In the genomic region with DNA sequence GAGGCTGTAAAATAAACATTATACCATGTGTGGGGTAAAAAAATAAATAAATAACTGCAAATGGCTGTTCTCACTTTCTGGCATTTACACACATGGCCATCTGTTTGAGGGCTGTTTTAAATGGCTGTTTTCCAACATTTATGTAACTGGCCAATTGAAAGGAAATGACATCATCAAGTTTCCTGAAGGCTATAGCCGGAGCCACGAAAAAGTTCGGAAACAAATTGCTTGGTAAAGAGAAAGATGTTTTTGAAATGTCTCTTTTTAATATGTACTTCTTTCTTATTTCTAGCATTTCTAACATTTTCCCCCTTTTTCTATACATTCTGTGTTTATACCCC, we compare ENCODE assay signal across 1 cellular context.
TF ChIP-seq lines count a peak whose summit lies in the region.

No MANE protein-coding gene starts in this region.

TF ChIP-seq in HEK293, 187 proteins besides CTCF, POLR2A, EP300 and RAD21 (continued from another document):
- TF ChIP-seq, protein P1, sequence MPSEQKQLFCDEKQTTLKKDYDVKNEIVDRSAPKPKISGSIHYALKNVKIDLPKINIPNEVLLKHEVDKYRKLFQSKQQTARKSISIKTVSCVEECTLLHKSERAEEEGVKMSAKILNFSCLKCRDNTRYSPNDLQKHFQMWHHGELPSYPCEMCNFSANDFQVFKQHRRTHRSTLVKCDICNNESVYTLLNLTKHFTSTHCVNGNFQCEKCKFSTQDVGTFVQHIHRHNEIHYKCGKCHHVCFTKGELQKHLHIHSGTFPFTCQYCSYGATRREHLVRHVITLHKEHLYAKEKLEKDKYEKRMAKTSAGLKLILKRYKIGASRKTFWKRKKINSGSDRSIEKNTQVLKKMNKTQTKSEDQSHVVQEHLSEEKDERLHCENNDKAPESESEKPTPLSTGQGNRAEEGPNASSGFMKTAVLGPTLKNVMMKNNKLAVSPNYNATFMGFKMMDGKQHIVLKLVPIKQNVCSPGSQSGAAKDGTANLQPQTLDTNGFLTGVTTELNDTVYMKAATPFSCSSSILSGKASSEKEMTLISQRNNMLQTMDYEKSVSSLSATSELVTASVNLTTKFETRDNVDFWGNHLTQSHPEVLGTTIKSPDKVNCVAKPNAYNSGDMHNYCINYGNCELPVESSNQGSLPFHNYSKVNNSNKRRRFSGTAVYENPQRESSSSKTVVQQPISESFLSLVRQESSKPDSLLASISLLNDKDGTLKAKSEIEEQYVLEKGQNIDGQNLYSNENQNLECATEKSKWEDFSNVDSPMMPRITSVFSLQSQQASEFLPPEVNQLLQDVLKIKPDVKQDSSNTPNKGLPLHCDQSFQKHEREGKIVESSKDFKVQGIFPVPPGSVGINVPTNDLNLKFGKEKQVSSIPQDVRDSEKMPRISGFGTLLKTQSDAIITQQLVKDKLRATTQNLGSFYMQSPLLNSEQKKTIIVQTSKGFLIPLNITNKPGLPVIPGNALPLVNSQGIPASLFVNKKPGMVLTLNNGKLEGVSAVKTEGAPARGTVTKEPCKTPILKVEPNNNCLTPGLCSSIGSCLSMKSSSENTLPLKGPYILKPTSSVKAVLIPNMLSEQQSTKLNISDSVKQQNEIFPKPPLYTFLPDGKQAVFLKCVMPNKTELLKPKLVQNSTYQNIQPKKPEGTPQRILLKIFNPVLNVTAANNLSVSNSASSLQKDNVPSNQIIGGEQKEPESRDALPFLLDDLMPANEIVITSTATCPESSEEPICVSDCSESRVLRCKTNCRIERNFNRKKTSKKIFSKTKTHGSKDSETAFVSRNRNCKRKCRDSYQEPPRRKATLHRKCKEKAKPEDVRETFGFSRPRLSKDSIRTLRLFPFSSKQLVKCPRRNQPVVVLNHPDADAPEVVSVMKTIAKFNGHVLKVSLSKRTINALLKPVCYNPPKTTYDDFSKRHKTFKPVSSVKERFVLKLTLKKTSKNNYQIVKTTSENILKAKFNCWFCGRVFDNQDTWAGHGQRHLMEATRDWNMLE (tag by site-specific recombination; conservative IDR thresholded peaks at IDR 0.05; ENCODE audit: low read depth), result 0 out of 2 replicates have a peak, but pooled peaks have one; percentile 22
